35 cellular contexts compared by ENCODE assay signal in the genomic region with DNA sequence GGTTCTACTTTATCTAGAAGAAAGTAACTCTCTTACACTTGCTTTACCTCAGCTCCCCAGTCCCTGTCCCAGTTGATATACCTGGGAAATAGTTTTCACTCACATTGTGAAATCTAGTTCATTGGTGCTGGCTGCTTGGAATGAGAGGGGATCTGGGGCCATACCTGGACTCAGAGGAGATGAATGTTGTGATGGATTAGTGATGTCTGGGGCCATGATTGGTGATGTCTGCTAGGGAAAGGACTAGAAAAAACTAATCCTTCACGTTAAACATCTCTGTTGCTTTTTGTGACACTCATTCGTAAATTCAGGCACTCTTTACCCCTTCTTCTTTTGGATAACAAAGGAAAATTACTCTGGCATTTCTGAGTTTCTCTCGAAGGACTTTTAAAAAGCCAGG.
"Had no signal": no experiment of that assay in that cellular context is flagged by ENCODE, and none has a peak within 500 bp of the region (broad histone marks: within the 10 kb centered on the region; RNA-seq: fewer than 3 reads in every experiment).

No MANE protein-coding gene starts in this region.

- H3K4me3 Mint-ChIP-seq: activated B cell treated with CpG ODN at 0.5 μM for 24 hours; activated CD4-positive, alpha-beta memory T cell treated with anti-CD3 and anti-CD28 coated beads for 36 hours; activated CD4-positive, alpha-beta T cell treated with anti-CD3 and anti-CD28 coated beads, Interleukin-2, amount 10 ng/mL, durations not matched to agents 24 days and 14 days; activated CD8-positive, alpha-beta T cell treated with anti-CD3 and anti-CD28 coated beads for 36 hours; activated naive CD4-positive, alpha-beta T cell treated with anti-CD3 and anti-CD28 coated beads for 36 hours; activated naive CD8-positive, alpha-beta T cell treated with anti-CD3 and anti-CD28 coated beads for 36 hours; activated T-cell treated with anti-CD3 and anti-CD28 coated beads, Interleukin-2, amount 50 U/mL, for 4 hours; activated T-cell treated with anti-CD3 and anti-CD28 coated beads, Interleukin-2, amount 50 U/mL, for 72 hours; activated T-helper 1 cell treated with anti-CD3 and anti-CD28 coated beads, Interleukin-12 subunit alpha, Interleukin-12 subunit beta, Interleukin-2, Interleukin-4 antibody, amounts not matched to agents 30 ng/mL and 10 ng/mL and 1 ng/mL, durations not matched to agents 14 hours and 24 hours and 36 hours; activated T-helper 17 cell treated with anti-CD3 and anti-CD28 coated beads, Interleukin-2, amount 50 U/mL, for 72 hours; T-helper 1 cell treated with Interleukin-12 subunit alpha and Interleukin-12 subunit beta and Interleukin-4 antibody, amounts not matched to agents 30 μg/mL and 1 μg/mL, for 36 hours; T-helper 2 cell treated with Interferon-gamma antibody and Interleukin-4, amounts not matched to agents 5 μg/mL and 100 μg/mL, for 36 hours had no signal

- DNase-seq: activated B cell treated with CpG ODN at 0.5 μM for 24 hours; activated CD4-positive, alpha-beta memory T cell treated with anti-CD3 and anti-CD28 coated beads for 36 hours; activated CD4-positive, alpha-beta T cell treated with anti-CD3 and anti-CD28 coated beads for 4 hours; activated CD4-positive, alpha-beta T cell treated with anti-CD3 and anti-CD28 coated beads, Interleukin-2, amount 10 ng/mL, durations not matched to agents 24 days and 14 days; activated CD4-positive, alpha-beta T cell treated with anti-CD3 and anti-CD28 coated beads, Interleukin-2, amount 50 U/mL, for 1 hour; activated CD4-positive, alpha-beta T cell treated with anti-CD3 and anti-CD28 coated beads, Interleukin-2, amount 50 U/mL, for 4 hours; activated CD4-positive, CD25-positive, alpha-beta regulatory T cell treated with anti-CD3 and anti-CD28 coated beads, Interleukin-2, amount 50 U/mL, for 72 hours; activated CD8-positive, alpha-beta memory T cell treated with anti-CD3 and anti-CD28 coated beads, Interleukin-2, amount 50 U/mL, for 4 hours; activated CD8-positive, alpha-beta T cell treated with anti-CD3 and anti-CD28 coated beads for 36 hours; activated effector memory CD4-positive, alpha-beta T cell treated with anti-CD3 and anti-CD28 coated beads, Interleukin-2, amount 50 U/mL, for 16 hours; activated gamma-delta T cell treated with Interleukin-2 at 50 U/mL for 16 hours; activated naive CD4-positive, alpha-beta T cell; activated naive CD4-positive, alpha-beta T cell treated with anti-CD3 and anti-CD28 coated beads for 36 hours; activated naive CD4-positive, alpha-beta T cell treated with anti-CD3 and anti-CD28 coated beads, Interleukin-2, amount 50 U/mL, for 16 hours; activated naive CD8-positive, alpha-beta T cell treated with anti-CD3 and anti-CD28 coated beads for 36 hours; activated T-cell treated with anti-CD3 and anti-CD28 coated beads for 4 hours; activated T-cell treated with anti-CD3 and anti-CD28 coated beads, Interleukin-2, amount 50 U/mL, for 1 hour; activated T-cell treated with anti-CD3 and anti-CD28 coated beads, Interleukin-2, amount 50 U/mL, for 4 hours; activated T-cell treated with anti-CD3 and anti-CD28 coated beads, Interleukin-2, amount 50 U/mL, for 72 hours; adrenal gland; amniotic stem cell; aorta; body of pancreas; brain microvascular endothelial cell; central memory CD4-positive, alpha-beta T cell; T-helper 1 cell; T-helper 2 cell; T-helper 9 cell had no signal

- H3K36me3 Mint-ChIP-seq: activated CD4-positive, alpha-beta memory T cell treated with anti-CD3 and anti-CD28 coated beads for 36 hours; activated naive CD8-positive, alpha-beta T cell treated with anti-CD3 and anti-CD28 coated beads for 36 hours had no signal

- H3K4me3 ChIP-seq: adrenal gland, body of pancreas, breast epithelium had no signal

- H3K9me3 Mint-ChIP-seq: activated T-cell treated with anti-CD3 and anti-CD28 coated beads, Interleukin-2, amount 50 U/mL, for 4 hours had no signal

- H3K27ac Mint-ChIP-seq: activated B cell treated with CpG ODN at 0.5 μM for 24 hours; activated CD4-positive, alpha-beta memory T cell treated with anti-CD3 and anti-CD28 coated beads for 36 hours; activated CD4-positive, alpha-beta T cell treated with anti-CD3 and anti-CD28 coated beads, Interleukin-2, amount 10 ng/mL, durations not matched to agents 24 days and 14 days; activated CD8-positive, alpha-beta T cell treated with anti-CD3 and anti-CD28 coated beads for 36 hours; activated naive CD4-positive, alpha-beta T cell treated with anti-CD3 and anti-CD28 coated beads for 36 hours; activated naive CD4-positive, alpha-beta T cell treated with anti-CD3 and anti-CD28 coated beads, Interleukin-2, amount 50 U/mL, for 72 hours; activated naive CD8-positive, alpha-beta T cell treated with anti-CD3 and anti-CD28 coated beads for 36 hours; activated T-cell treated with anti-CD3 and anti-CD28 coated beads, Interleukin-2, amount 50 U/mL, for 72 hours; activated T-helper 1 cell treated with anti-CD3 and anti-CD28 coated beads, Interleukin-12 subunit alpha, Interleukin-12 subunit beta, Interleukin-2, Interleukin-4 antibody, amounts not matched to agents 30 ng/mL and 10 ng/mL and 1 ng/mL, durations not matched to agents 14 hours and 24 hours and 36 hours; activated T-helper 17 cell treated with anti-CD3 and anti-CD28 coated beads, Interleukin-2, amount 50 U/mL, for 72 hours; T-helper 1 cell treated with Interleukin-12 subunit alpha and Interleukin-12 subunit beta and Interleukin-4 antibody, amounts not matched to agents 30 μg/mL and 1 μg/mL, for 36 hours; T-helper 2 cell treated with Interferon-gamma antibody and Interleukin-4, amounts not matched to agents 5 μg/mL and 100 μg/mL, for 36 hours had no signal

- ATAC-seq: activated CD8-positive, alpha-beta T cell treated with anti-CD3 and anti-CD28 coated beads for 36 hours; activated naive CD4-positive, alpha-beta T cell treated with anti-CD3 and anti-CD28 coated beads, Interleukin-2, amount 50 U/mL, for 72 hours; activated T-cell treated with anti-CD3 and anti-CD28 coated beads, Interleukin-2, amount 50 U/mL, for 4 hours; activated T-cell treated with anti-CD3 and anti-CD28 coated beads, Interleukin-2, amount 50 U/mL, for 72 hours; activated T-helper 17 cell treated with anti-CD3 and anti-CD28 coated beads, Interleukin-2, amount 50 U/mL, for 72 hours; body of pancreas had no signal

- H3K4me1 ChIP-seq: adrenal gland, body of pancreas, breast epithelium had no signal

- H3K27ac ChIP-seq: adrenal gland, body of pancreas, brain microvascular endothelial cell, breast epithelium, VCaP had no signal

- H3K9me3 ChIP-seq: adrenal gland, body of pancreas, breast epithelium had no signal

- H3K27me3 Mint-ChIP-seq: activated B cell treated with CpG ODN at 0.5 μM for 24 hours had no signal

- H3K4me1 Mint-ChIP-seq: activated B cell treated with CpG ODN at 0.5 μM for 24 hours; activated T-helper 17 cell treated with anti-CD3 and anti-CD28 coated beads, Interleukin-2, amount 50 U/mL, for 72 hours had no signal

- H3K36me3 ChIP-seq: adrenal gland, brain microvascular endothelial cell, breast epithelium had no signal

- H3K27me3 ChIP-seq: adrenal gland, body of pancreas, brain microvascular endothelial cell had no signal
